ENCODE assay signal across 24 cellular contexts in genomic region chr10:71024490-71024889, GRCh38.
DNase-seq lines count a peak whose midpoint lies in the region; ATAC-seq, FAIRE-seq and TF ChIP-seq lines count a peak whose summit lies in the region.
"Had no signal": no experiment of that assay in that cellular context is flagged by ENCODE, and none has a peak within 500 bp of the region (broad histone marks: within the 10 kb centered on the region; RNA-seq: fewer than 3 reads in every experiment).

No MANE protein-coding gene starts in this region.

- H2BK5ac ChIP-seq in IMR-90 (ENCODE audit: low read depth, low read length, poor library complexity, severe bottlenecking) = no peak overlapping the region

- CTCF ChIA-PET in A549 (lab: Yijun Ruan, JAX) = no interaction called here
- CTCF ChIA-PET in IMR-90 (lab: Yijun Ruan, JAX) = no interaction called here
- CTCF ChIA-PET in PC-3 (lab: Charles Lee) = no interaction called here

- H3K18ac ChIP-seq in IMR-90 (ENCODE audit: low read depth, low read length) = no peak overlapping the region

- H3K36me3 ChIP-seq in GM23338 (ENCODE audit: insufficient read depth) = no peaks in the 10 kb centered on the region
- H3K36me3 ChIP-seq in IMR-90 (ENCODE audit: control insufficient read depth, insufficient read depth, low read length) = no peaks in the 10 kb centered on the region
- H3K36me3 ChIP-seq in PC-3 (ENCODE audit: low read depth, low read length) = no peaks in the 10 kb centered on the region
- H3K36me3 ChIP-seq: BLaER1 treated with 17β-estradiol and CSF1 and Interleukin-3, amounts not matched to agents 10 nM and 100 nM had no signal

- FAIRE-seq in A549 (lab: Jason Lieb, UNC) = no peak
- FAIRE-seq: A204.1, D721Med, G401.6, GM12891, GM19239 had no signal

- TF ChIP-seq RAD21 in A549 (conservative IDR thresholded peaks at IDR 0.05 in 1 of 2, IDR thresholded peaks at IDR 0.05 in 1 of 2) (no peak), IMR-90 (IDR thresholded peaks at IDR 0.05; ENCODE audit: low read length) (no peak)

- H3K9me3 ChIP-seq in A549 = peaks cover 3% of the 10 kb centered on the region; the same call in 1 of the 3 replicates
- 0 out of 2 replicates have a peak, but pooled peaks cover 2% of the 10 kb centered on the region for H3K9me3 ChIP-seq in IMR-90 (ENCODE audit: control insufficient read depth, insufficient read depth, low read length)
- no peaks in the 10 kb centered on the region for H3K9me3 ChIP-seq in PC-3 (ENCODE audit: low read length)

- H3F3A ChIP-seq in GM23338 (replicated peaks; ENCODE audit: low read depth) (no peaks in the 10 kb centered on the region), PC-3 (ENCODE audit: low read length, unreplicated experiment) (no peaks in the 10 kb centered on the region)

- H3K4me3 ChIP-seq in A549 (no peak overlapping the region), GM23338 (no peak overlapping the region), IMR-90 (ENCODE audit: insufficient read depth, low read depth, low read length) (no peak overlapping the region), PC-3 (ENCODE audit: low read length) (no peak overlapping the region)
- H3K4me3 ChIP-seq: BLaER1 treated with 17β-estradiol and CSF1 and Interleukin-3, amounts not matched to agents 10 nM and 100 nM had no signal

- no peak overlapping the region for H3K4me2 ChIP-seq in A549
- H3K4me2 ChIP-seq in GM23338 = no peak overlapping the region
- no peak overlapping the region for H3K4me2 ChIP-seq in IMR-90 (ENCODE audit: low read depth, low read length)
- no peak overlapping the region for H3K4me2 ChIP-seq in PC-3 (ENCODE audit: low read length)
- H3K4me2 ChIP-seq: BLaER1 treated with 17β-estradiol and CSF1 and Interleukin-3, amounts not matched to agents 10 nM and 100 nM had no signal

- peaks cover 5% of the 10 kb centered on the region for H3K27me3 Mint-ChIP-seq in GM23338 (ENCODE audit: insufficient read depth, low read depth, poor library complexity)
- H3K27me3 Mint-ChIP-seq in progenitor cell of endocrine pancreas = peaks cover 7% of the 10 kb centered on the region

- no peaks in the 10 kb centered on the region for H3K79me1 ChIP-seq in IMR-90 (ENCODE audit: low read depth in 1 of 2, low read length in 2 of 2)

- no peak overlapping the region for H3K56ac ChIP-seq in IMR-90 (ENCODE audit: extremely low read depth, insufficient read depth, low read length)

- H3K23ac ChIP-seq in IMR-90 (ENCODE audit: low read depth, low read length) = no peak overlapping the region

- in situ Hi-C loops in IMR-90 (cut with MboI; ENCODE audit: low sequenced_read_pairs) = no loop called here

- H3K4me3 Mint-ChIP-seq in GM23338 (no peak overlapping the region), progenitor cell of endocrine pancreas (ENCODE audit: low read depth) (no peak overlapping the region)
- H3K4me3 Mint-ChIP-seq: B cell; CD4-positive, alpha-beta T cell; CD8-positive, alpha-beta T cell had no signal

- H3K36me3 Mint-ChIP-seq in GM23338 (ENCODE audit: low read depth) = no peaks in the 10 kb centered on the region; the same call in 2 of the 3 replicates
- no peaks in the 10 kb centered on the region for H3K36me3 Mint-ChIP-seq in progenitor cell of endocrine pancreas (ENCODE audit: insufficient read depth)
- H3K36me3 Mint-ChIP-seq: CD8-positive, alpha-beta T cell had no signal

- H2AK5ac ChIP-seq in IMR-90 (ENCODE audit: low read depth, low read length) = no peak overlapping the region

- H4K5ac ChIP-seq in IMR-90 (ENCODE audit: low read depth, low read length) = no peak overlapping the region

- H3K9ac ChIP-seq in IMR-90 (ENCODE audit: low read depth, low read length) = no peak overlapping the region
- H3K9ac ChIP-seq in PC-3 (ENCODE audit: low read length) = no peak overlapping the region
- H3K9ac ChIP-seq: BLaER1 treated with 17β-estradiol and CSF1 and Interleukin-3, amounts not matched to agents 10 nM and 100 nM had no signal

- H3K9me3 Mint-ChIP-seq in GM23338 (peaks cover 13% of the 10 kb centered on the region), progenitor cell of endocrine pancreas (ENCODE audit: low read depth) (peaks cover 4% of the 10 kb centered on the region)
- H3K9me3 Mint-ChIP-seq: CD4-positive, alpha-beta T cell had no signal

- no peak for TF ChIP-seq POLR2A in A549 (IDR thresholded peaks at IDR 0.05; ENCODE audit: low read length)
- no peak for TF ChIP-seq POLR2A in IMR-90 (IDR thresholded peaks at IDR 0.05; ENCODE audit: low read depth, low read length)

- H4K20me1 ChIP-seq in GM23338 (replicated peaks; ENCODE audit: insufficient read depth) (no peaks in the 10 kb centered on the region), IMR-90 (ENCODE audit: insufficient read depth, low read length) (no peaks in the 10 kb centered on the region), PC-3 (ENCODE audit: low read length) (no peaks in the 10 kb centered on the region)
- H4K20me1 ChIP-seq: BLaER1 treated with 17β-estradiol and CSF1 and Interleukin-3, amounts not matched to agents 10 nM and 100 nM had no signal

- ATAC-seq in A549 (no peak), GM23338 (no peak), IMR-90 (ENCODE audit: low read depth) (no peak), PC-3 (no peak)
- ATAC-seq: CD8-positive, alpha-beta T cell had no signal

- no peak overlapping the region for H2BK120ac ChIP-seq in IMR-90 (ENCODE audit: low read depth, low read length)

- H3K79me2 ChIP-seq in GM23338 (replicated peaks; ENCODE audit: insufficient read depth) (no peaks in the 10 kb centered on the region), PC-3 (ENCODE audit: low read length) (no peaks in the 10 kb centered on the region)

- no peak overlapping the region for H2AK9ac ChIP-seq in IMR-90 (replicated peaks; ENCODE audit: low read depth, low read length, poor library complexity)

- H3K4ac ChIP-seq in IMR-90 (ENCODE audit: low read depth, low read length) = no peak overlapping the region

- H2BK15ac ChIP-seq in IMR-90 (ENCODE audit: low read depth, low read length) = no peak overlapping the region

- DNase-seq in A549 (ENCODE audit: low read depth in 1 of 2, low spot score in 1 of 2) (no peak), GM23338 (ENCODE audit: low spot score) (no peak), IMR-90 (no peak), PC-3 (no peak), UCSD-AML1 (lab: John Stamatoyannopoulos, UW; ENCODE audit: unreplicated experiment) (no peak), progenitor cell of endocrine pancreas (ENCODE audit: low spot score, unreplicated experiment) (no peak), caudate nucleus (lab: John Stamatoyannopoulos, UW) (no peak), midbrain (lab: John Stamatoyannopoulos, UW) (no peak)
- DNase-seq: 8988T; AML-193; Caco-2; Calu3; CD4-positive, alpha-beta T cell; CD8-positive, alpha-beta T cell; DMS79 treated with DMSO at 0.1 percent for 48 hours; GF-D8 had no signal

- H3K27ac ChIP-seq in A549 (no peak overlapping the region), GM23338 (ENCODE audit: low read depth) (no peak overlapping the region), IMR-90 (ENCODE audit: insufficient read depth, low read length) (no peak overlapping the region), PC-3 (ENCODE audit: low read length) (no peak overlapping the region), caudate nucleus (ENCODE audit: low read depth, low read length) (no peak overlapping the region)
- H3K27ac ChIP-seq: BLaER1 treated with 17β-estradiol and CSF1 and Interleukin-3, amounts not matched to agents 10 nM and 100 nM; C4-2B had no signal

- H3K27ac Mint-ChIP-seq in GM23338 (no peak overlapping the region), progenitor cell of endocrine pancreas (no peak overlapping the region)
- H3K27ac Mint-ChIP-seq: B cell; CD4-positive, alpha-beta T cell; CD8-positive, alpha-beta T cell had no signal

- no peaks in the 10 kb centered on the region for H3K27me3 ChIP-seq in GM23338 (ENCODE audit: insufficient read depth)
- H3K27me3 ChIP-seq in IMR-90 (ENCODE audit: control insufficient read depth, insufficient read depth, low read length) = peaks cover 11% of the 10 kb centered on the region
- 0 out of 2 replicates have a peak, but pooled peaks cover 2% of the 10 kb centered on the region for H3K27me3 ChIP-seq in PC-3 (ENCODE audit: low read length)
- H3K27me3 ChIP-seq: BLaER1 treated with 17β-estradiol and CSF1 and Interleukin-3, amounts not matched to agents 10 nM and 100 nM had no signal

- H3K9me1 ChIP-seq in IMR-90 (ENCODE audit: insufficient read depth, low read length) = no peaks in the 10 kb centered on the region

- intact Hi-C loops in IMR-90 (cut with micrococcal nuclease) (no loop called here), PC-3 (cut with micrococcal nuclease) (no loop called here)

- dilution Hi-C loops in IMR-90 (cut with HindIII; ENCODE audit: low sequenced_read_pairs, unreplicated experiment) = no loop called here

- 60% methylated on average over 4 of the region's 4 CpGs for WGBS in A549 (ENCODE audit: missing lambda C conversion rate)
- no CpG with 5 or more reads among the region's 4 CpGs for WGBS in IMR-90 (ENCODE audit: extremely low coverage in 2 of 2, insufficient read length in 1 of 2), 2 experiments

- H3K4me1 ChIP-seq in A549 = no peaks in the 10 kb centered on the region
- no peaks in the 10 kb centered on the region for H3K4me1 ChIP-seq in GM23338 (ENCODE audit: insufficient read depth)
- H3K4me1 ChIP-seq in IMR-90 (ENCODE audit: control insufficient read depth, insufficient read depth, low read length) = no peaks in the 10 kb centered on the region
- 0 out of 2 replicates have a peak, but pooled peaks cover 3% of the 10 kb centered on the region for H3K4me1 ChIP-seq in PC-3 (ENCODE audit: insufficient read depth, low read length)
- H3K4me1 ChIP-seq: Caco-2 had no signal

- no peak overlapping the region for H4K8ac ChIP-seq in IMR-90 (ENCODE audit: low read depth in 2 of 2, low read length in 2 of 2)

- TF ChIP-seq EP300 in A549 (IDR thresholded peaks at IDR 0.05) = no peak

- no TSS peak for BruUV-seq in IMR-90 (replicated peaks; lab: Mats Ljungman, UMichigan)
- BruUV-seq in PC-3 (replicated peaks; lab: Mats Ljungman, UMichigan) = no TSS peak

- H2BK20ac ChIP-seq in IMR-90 (ENCODE audit: low read depth, low read length) = no peak overlapping the region

- POLR2A ChIA-PET in A549 (lab: Yijun Ruan, JAX) (no interaction called here), IMR-90 (lab: Charles Lee; ENCODE audit: unreplicated experiment) (no interaction called here), PC-3 (lab: Charles Lee; ENCODE audit: unreplicated experiment) (no interaction called here)

- no peaks in the 10 kb centered on the region for H3K9me2 ChIP-seq in GM23338 (ENCODE audit: insufficient read depth)
- no peaks in the 10 kb centered on the region for H3K9me2 ChIP-seq in PC-3 (replicated peaks; ENCODE audit: low read length)

- no peak overlapping the region for H3K14ac ChIP-seq in IMR-90 (replicated peaks; ENCODE audit: low read depth, low read length)

- TF ChIP-seq CTCF in A549 (IDR thresholded peaks at IDR 0.05) (no peak), GM23338 (conservative IDR thresholded peaks at IDR 0.05; ENCODE audit: low read depth in 2 of 2) (no peak), IMR-90 (conservative IDR thresholded peaks at IDR 0.05; ENCODE audit: low read depth, low read length) (no peak), PC-3 (conservative IDR thresholded peaks at IDR 0.05; ENCODE audit: low read depth, low read length) (no peak), progenitor cell of endocrine pancreas (IDR thresholded peaks at IDR 0.05; ENCODE audit: unreplicated experiment) (no peak)

- H2AFZ ChIP-seq in GM23338 (peak overlapping the region; percentile 74; the same call in 1 of the 2 replicates), IMR-90 (replicated peaks; ENCODE audit: low read length, poor library complexity) (no peak overlapping the region), PC-3 (ENCODE audit: low read length) (peak overlapping the region; percentile 7; the same call in 1 of the 2 replicates)

- H4K91ac ChIP-seq in IMR-90 (ENCODE audit: insufficient read depth, low read depth, low read length) = no peak overlapping the region

- H3K4me1 Mint-ChIP-seq in GM23338 (no peaks in the 10 kb centered on the region), progenitor cell of endocrine pancreas (ENCODE audit: low read depth) (no peaks in the 10 kb centered on the region)
- H3K4me1 Mint-ChIP-seq: B cell had no signal
